8 cellular contexts compared by ENCODE assay signal in the genomic region with DNA sequence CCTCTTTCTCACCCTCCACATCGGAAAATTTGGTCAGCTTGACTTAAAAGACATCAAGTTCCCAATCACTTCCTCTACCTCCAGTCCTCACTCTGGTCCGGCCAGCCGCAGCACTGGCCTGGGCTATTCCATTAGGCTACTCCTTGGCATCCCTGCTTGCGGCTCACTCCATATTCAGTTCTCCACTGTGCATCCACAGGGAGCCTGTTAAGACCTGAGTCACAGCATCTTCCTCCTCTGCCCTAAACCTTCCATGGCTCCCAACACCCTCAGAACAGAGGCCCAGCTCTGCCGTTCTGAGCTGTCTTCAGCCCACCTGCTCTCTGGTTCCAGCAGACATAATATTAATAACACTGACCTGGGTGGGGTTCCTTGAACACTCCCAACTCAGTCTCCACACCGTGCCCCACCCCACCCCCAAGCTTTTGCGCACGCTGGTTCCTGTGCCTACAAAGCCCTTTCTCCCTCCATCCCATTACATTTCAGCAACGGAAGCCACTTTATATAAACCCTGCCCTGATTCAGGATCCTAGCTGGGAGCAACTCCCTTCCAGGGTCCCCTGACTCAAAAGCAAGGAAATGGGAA. TPM values are rescaled to one million over a fixed set of nuclear protein-coding genes. Genes with fewer than 3 reads are reported as not detected.
A peak's percentile ranks its signal among the peaks of the same experiment; 100 is the strongest.
DNase-seq lines count a peak whose midpoint lies in the region; ATAC-seq and TF ChIP-seq lines count a peak whose summit lies in the region.

No MANE protein-coding gene starts in this region.

- POLR2A ChIA-PET in MCF 10A (lab: Yijun Ruan, JAX) = interaction anchor here (1.0 to 1.2 kb wide), 4 partner anchors 9 to 37 kb away, joined by 3 to 5 read pairs (median 4); partner anchors contain the start of genes GRAMD1A and ZNF30

- H3K27me3 Mint-ChIP-seq in MCF 10A (ENCODE audit: insufficient read depth, unreplicated experiment) = no peaks in the 10 kb centered on the region

- H3K27me3 ChIP-seq in BLaER1 treated with 17β-estradiol and CSF1 and Interleukin-3, amounts not matched to agents 10 nM and 100 nM = peaks cover 0 to 7% (median 0%) of the 10 kb centered on the region in 11 experiments; a peak in 3 of 22 replicates
- no peaks in the 10 kb centered on the region for H3K27me3 ChIP-seq in lower lobe of right lung (ENCODE audit: low read depth)

- intact Hi-C loops in MCF 10A (cut with micrococcal nuclease) = no loop called here
- intact Hi-C loops in lower lobe of right lung (cut with DNase I) = no loop called here

- peaks cover 15 to 19% (median 18%) of the 10 kb centered on the region in 10 experiments for H3K4me1 ChIP-seq in BLaER1 treated with 17β-estradiol and CSF1 and Interleukin-3, amounts not matched to agents 10 nM and 100 nM
- H3K4me1 ChIP-seq in lower lobe of right lung (peaks cover 11% of the 10 kb centered on the region), urinary bladder (ENCODE audit: insufficient read depth) (no peaks in the 10 kb centered on the region)

- TF ChIP-seq CTCF in MCF 10A (IDR thresholded peaks at IDR 0.05; ENCODE audit: unreplicated experiment) (no peak), lower lobe of right lung (IDR thresholded peaks at IDR 0.05) (no peak)

- H3K4me3 Mint-ChIP-seq in MCF 10A (ENCODE audit: unreplicated experiment) = peak overlapping the region; percentile 84

- CTCF ChIA-PET in MCF 10A (lab: Yijun Ruan, JAX) = interaction anchor here (0.6 to 1.3 kb wide), 4 partner anchors 10 to 1442 kb away, joined by 3 to 4 read pairs (median 3); no protein-coding TSS in a partner anchor

- H3K27ac Mint-ChIP-seq in MCF 10A (ENCODE audit: low read depth, unreplicated experiment) = peak overlapping the region; percentile 91

- peak overlapping the region; percentile 91 to 99 (median 98) for H3K4me3 ChIP-seq in BLaER1 treated with 17β-estradiol and CSF1 and Interleukin-3, amounts not matched to agents 10 nM and 100 nM
- peak overlapping the region; percentile 99 for H3K4me3 ChIP-seq in lower lobe of right lung
- peak overlapping the region; percentile 96 for H3K4me3 ChIP-seq in urinary bladder (ENCODE audit: low read depth, low read length)

- no peaks in the 10 kb centered on the region for H4K20me1 ChIP-seq in BLaER1 treated with 17β-estradiol and CSF1 and Interleukin-3, amounts not matched to agents 10 nM and 100 nM

- no TSS peak for BruUV-seq in MCF 10A (replicated peaks; lab: Mats Ljungman, UMichigan)

- DNase-seq in MCF 10A (ENCODE audit: unreplicated experiment) (no peak), lower lobe of right lung (no peak), RPMI8226 (no peak)
- DNase-seq in stimulated activated CD4-positive, alpha-beta T cell treated with anti-CD3 and anti-CD28 coated beads, Interleukin-2, amount 100 ng/mL, for 24 hours = no peak
- no peak for DNase-seq in activated CD4-positive, alpha-beta T cell treated with anti-CD3 and anti-CD28 coated beads for 4 hours

- H3K9ac ChIP-seq in BLaER1 treated with 17β-estradiol and CSF1 and Interleukin-3, amounts not matched to agents 10 nM and 100 nM = peak overlapping the region; percentile 78 to 89 (median 86)

- H3K27ac ChIP-seq in BLaER1 treated with 17β-estradiol and CSF1 and Interleukin-3, amounts not matched to agents 10 nM and 100 nM = peak overlapping the region; percentile 35 to 82 (median 77); a peak in 21 of 22 replicates
- peak overlapping the region; percentile 83 for H3K27ac ChIP-seq in KOPT-K1 (ENCODE audit: low read depth, low read length, poor library complexity, severe bottlenecking)
- H3K27ac ChIP-seq in lower lobe of right lung = peak overlapping the region; percentile 88
- H3K27ac ChIP-seq in urinary bladder (ENCODE audit: low read depth) = no peak overlapping the region

- peak overlapping the region; percentile 79 to 98 (median 88) for H3K4me2 ChIP-seq in BLaER1 treated with 17β-estradiol and CSF1 and Interleukin-3, amounts not matched to agents 10 nM and 100 nM

- H3K36me3 ChIP-seq in BLaER1 treated with 17β-estradiol and CSF1 and Interleukin-3, amounts not matched to agents 10 nM and 100 nM = peaks cover 38 to 46% (median 42%) of the 10 kb centered on the region in 11 experiments
- peaks cover 38% of the 10 kb centered on the region for H3K36me3 ChIP-seq in KOPT-K1 (ENCODE audit: insufficient read depth, low read length)
- peaks cover 28% of the 10 kb centered on the region for H3K36me3 ChIP-seq in lower lobe of right lung
- peaks cover 11% of the 10 kb centered on the region for H3K36me3 ChIP-seq in urinary bladder (ENCODE audit: insufficient read depth)

- H3K9me3 ChIP-seq in BLaER1 treated with 17β-estradiol and CSF1 and Interleukin-3, amounts not matched to agents 10 nM and 100 nM (replicated peaks in 1 of 11) = peaks cover 71 to 80% (median 77%) of the 10 kb centered on the region in 11 experiments
- H3K9me3 ChIP-seq in KOPT-K1 (ENCODE audit: insufficient read depth, low read length, poor library complexity, severe bottlenecking) (peaks cover 81% of the 10 kb centered on the region), lower lobe of right lung (peaks cover 36% of the 10 kb centered on the region)

- H3K36me3 Mint-ChIP-seq in MCF 10A (ENCODE audit: insufficient read depth, unreplicated experiment) = peaks cover 15% of the 10 kb centered on the region

- peak; percentile 33 to 35 for ATAC-seq in lower lobe of right lung

- peaks cover 18% of the 10 kb centered on the region for H3K4me1 Mint-ChIP-seq in MCF 10A (ENCODE audit: insufficient read depth, unreplicated experiment)

- H3K9me3 Mint-ChIP-seq in MCF 10A (ENCODE audit: unreplicated experiment) = peaks cover 22% of the 10 kb centered on the region

- 36% methylated on average over 9 of the region's 9 CpGs for WGBS in urinary bladder

RNA-seq across cellular contexts. Expression of gene ZNF792, which starts 1.0 kb away (rescaled TPM):
- total RNA-seq in MCF 10A (2022) (0.40 and 1.0 TPM in 2 replicates), lower lobe of right lung (12.1 TPM), urinary bladder (12.5 TPM)
- 3.9 TPM for polyA plus RNA-seq in urinary bladder

RNA-seq across cellular contexts. Expression of gene ZNF30, which starts 36.3 kb away (rescaled TPM):
- total RNA-seq in MCF 10A (2022) (2.3 and 4.0 TPM in 2 replicates), lower lobe of right lung (3.5 TPM), urinary bladder (5.2 TPM)
- polyA plus RNA-seq in urinary bladder = 2.2 TPM

RNA-seq across cellular contexts. Expression of gene GRAMD1A, which starts 37.1 kb away (rescaled TPM):
- total RNA-seq in MCF 10A (2022) (46.7 and 48.1 TPM in 2 replicates), lower lobe of right lung (90.7 TPM), urinary bladder (34.2 TPM)
- 74.0 TPM for polyA plus RNA-seq in urinary bladder
